In the genomic region with DNA sequence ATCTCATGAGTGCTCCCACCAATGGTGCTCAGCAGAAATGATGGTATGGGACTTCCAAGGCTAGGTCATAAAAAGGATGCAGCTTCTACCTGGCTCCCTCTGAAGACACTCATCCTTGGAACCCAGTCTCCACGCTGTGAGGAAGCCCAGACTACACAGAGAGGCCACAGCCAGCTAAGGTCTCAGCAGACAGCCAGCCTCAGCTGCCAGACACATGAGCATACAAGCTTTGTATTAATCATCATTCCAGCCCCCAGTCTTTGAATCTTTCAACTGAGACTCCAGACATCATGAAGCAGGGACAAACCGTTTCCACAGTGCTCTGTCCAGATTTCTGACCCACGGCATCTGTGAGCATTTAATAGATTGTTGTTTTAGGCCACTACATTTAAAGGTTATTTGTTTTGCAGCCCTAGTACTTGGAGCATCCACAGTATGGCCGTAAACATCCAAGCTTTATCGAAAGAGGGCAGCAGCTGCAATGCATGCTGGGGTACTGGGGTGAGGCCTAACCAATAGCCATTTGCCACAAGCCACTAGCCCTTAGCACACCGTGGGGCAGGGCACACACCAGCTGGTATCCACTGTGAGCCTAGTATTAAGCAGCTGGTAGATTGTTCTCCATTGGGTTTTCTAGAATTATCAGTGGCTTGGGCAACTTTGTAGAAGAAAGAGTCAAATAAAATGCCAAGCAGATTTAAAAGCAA, we compare ENCODE assay signal across 24 cellular contexts.
"Had no signal": no experiment of that assay in that cellular context is flagged by ENCODE, and none has a peak within 500 bp of the region (broad histone marks: within the 10 kb centered on the region; RNA-seq: fewer than 3 reads in every experiment).

No MANE protein-coding gene starts in this region.

- H3K9ac ChIP-seq: neural progenitor cell, parathyroid adenoma had no signal

- H2AFZ ChIP-seq: neural progenitor cell, parathyroid adenoma had no signal

- H3K4me3 ChIP-seq: body of pancreas, neural progenitor cell, psoas muscle, spleen, tibial nerve had no signal

- H3K36me3 ChIP-seq: neural progenitor cell, spleen, tibial nerve had no signal

- H3K4me2 ChIP-seq: neural progenitor cell had no signal

- H3K27ac ChIP-seq: body of pancreas, neural progenitor cell, parathyroid adenoma, psoas muscle, spleen, tibial nerve, VCaP had no signal

- H3K27me3 ChIP-seq: body of pancreas, neural progenitor cell had no signal

- H3K9me3 ChIP-seq: body of pancreas, psoas muscle, tibial nerve had no signal

- H3K79me2 ChIP-seq: parathyroid adenoma had no signal

- H3K4me1 ChIP-seq: body of pancreas, parathyroid adenoma, psoas muscle, spleen had no signal

- DNase-seq: activated CD4-positive, alpha-beta T cell treated with anti-CD3 and anti-CD28 coated beads for 48 hours; activated CD4-positive, alpha-beta T cell treated with anti-CD3 and anti-CD28 coated beads, Interleukin-2, amount 50 U/mL, for 48 hours; activated CD8-positive, alpha-beta memory T cell treated with anti-CD3 and anti-CD28 coated beads for 24 hours; activated effector memory CD4-positive, alpha-beta T cell treated with Interleukin-2 at 50 U/mL for 16 hours; activated naive CD4-positive, alpha-beta T cell treated with Interleukin-2 at 50 U/mL for 16 hours; anterior cingulate cortex; body of pancreas; cortex of kidney; effector memory CD8-positive, alpha-beta T cell; erythroblast; head of caudate nucleus; hippocampal formation; left colon; mammary epithelial cell; naive thymus-derived CD8-positive, alpha-beta T cell; occipital lobe; psoas muscle; spleen; stimulated activated naive CD4-positive, alpha-beta T cell treated with Interleukin-2 at 50 U/mL for 16 hours; T-helper 9 cell had no signal
